ENCODE assay signal across 13 cellular contexts in the genomic region with DNA sequence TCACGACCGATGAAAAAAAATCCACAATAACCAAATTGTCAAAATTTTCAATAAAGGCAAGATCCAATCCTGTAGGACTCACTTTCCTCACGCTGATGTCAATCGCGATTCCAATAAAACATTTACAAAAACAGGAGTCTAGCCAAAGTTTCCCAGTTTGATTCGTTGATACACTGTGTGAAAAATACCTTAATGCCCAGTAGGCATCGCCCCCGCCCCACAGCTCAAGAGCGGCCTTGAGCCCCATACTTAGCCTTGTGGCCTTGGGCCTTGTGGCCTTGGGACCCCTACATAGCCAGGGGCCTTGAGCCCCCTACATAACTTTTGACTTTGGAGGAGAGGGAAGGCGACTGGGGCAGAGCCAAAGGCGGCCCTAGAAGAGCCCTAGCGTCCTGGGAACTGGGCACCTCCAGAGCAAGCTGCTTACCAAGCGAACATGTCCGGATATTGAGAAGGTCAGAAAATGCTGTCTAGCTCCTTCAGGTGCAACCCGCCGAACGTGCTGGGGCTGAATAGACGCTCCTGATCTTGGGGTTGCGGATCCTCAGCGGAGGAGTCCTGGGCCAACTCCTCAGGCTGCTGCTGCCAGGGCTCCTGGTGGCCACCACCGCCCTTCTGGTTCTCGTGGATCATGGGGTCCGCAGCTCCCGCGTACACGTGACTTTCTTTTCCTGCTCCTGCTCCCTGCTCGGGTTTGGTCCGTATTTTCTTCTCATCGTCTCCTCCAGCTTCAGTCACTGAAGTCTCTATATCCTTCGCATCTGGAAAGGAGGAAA.
DNase-seq lines count a peak whose midpoint lies in the region; ATAC-seq, FAIRE-seq and TF ChIP-seq lines count a peak whose summit lies in the region.
"Had no signal": no experiment of that assay in that cellular context is flagged by ENCODE, and none has a peak within 500 bp of the region (broad histone marks: within the 10 kb centered on the region; RNA-seq: fewer than 3 reads in every experiment).

No MANE protein-coding gene starts in this region.

- in situ Hi-C loops in mammary epithelial cell (cut with MboI; ENCODE audit: low sequenced_read_pairs in 2 of 2): loop anchor here (25.0 kb wide), 2 partner anchors 98 to 198 kb away; a partner anchor contains a TSS

- peaks cover 0 to 9% (median 0%) of the 10 kb centered on the region in 5 experiments for H3K9me3 Mint-ChIP-seq in brain
- no peaks in the 10 kb centered on the region for H3K9me3 Mint-ChIP-seq in naive B cell

- H3K4me1 ChIP-seq in breast epithelium (no peaks in the 10 kb centered on the region), mammary epithelial cell (ENCODE audit: insufficient read depth, low read length) (no peaks in the 10 kb centered on the region), upper lobe of right lung (no peaks in the 10 kb centered on the region)
- H3K4me1 ChIP-seq: BE2C had no signal

- H3K4me1 Mint-ChIP-seq in brain (peaks cover 10% of the 10 kb centered on the region), naive B cell (peaks cover 13 to 20% (median 20%) of the 10 kb centered on the region in 3 donors)

- H3K4me3 Mint-ChIP-seq in brain: peak overlapping the region; percentile 75 to 83 (median 78)
- peak overlapping the region in 7 of 8 donors; percentile 70 to 86 (median 80) for H3K4me3 Mint-ChIP-seq in naive B cell

- FAIRE-seq in RCC 7860 (lab: Jason Lieb, UNC): no peak

- TF ChIP-seq POLR2A in breast epithelium (IDR thresholded peaks at IDR 0.05): no peak

- DNase-seq in breast epithelium (ENCODE audit: low spot score in 2 of 2) (no peak), mammary epithelial cell (no peak), naive B cell (no peak), upper lobe of right lung (no peak), middle frontal gyrus (ENCODE audit: extremely low spot score, low spot score) (no peak), NCI-H2029 treated with DMSO at 0.1 percent for 48 hours (lab: John Stamatoyannopoulos, UW) (no peak), RCC 7860 (ENCODE audit: low spot score) (no peak)
- DNase-seq: amniotic stem cell, BE2C had no signal

- BruUV-seq in mammary epithelial cell (replicated peaks; lab: Mats Ljungman, UMichigan): no TSS peak

- ATAC-seq in naive B cell (ENCODE audit: low read depth in 2 of 2) (no peak), upper lobe of right lung (no peak)

- H2AFZ ChIP-seq in mammary epithelial cell (ENCODE audit: low read depth, low read length): no peak overlapping the region

- H3K27me3 Mint-ChIP-seq in brain (peaks cover 81% of the 10 kb centered on the region), naive B cell (peaks cover 30 to 64% (median 38%) of the 10 kb centered on the region in 3 donors)

- H3K27ac Mint-ChIP-seq in brain: no peak overlapping the region
- H3K27ac Mint-ChIP-seq in naive B cell: no peak overlapping the region

- H3K9me3 ChIP-seq in breast epithelium (no peaks in the 10 kb centered on the region), mammary epithelial cell (replicated peaks; ENCODE audit: insufficient read depth, low read length) (peaks cover 4% of the 10 kb centered on the region), upper lobe of right lung (no peaks in the 10 kb centered on the region)
- H3K9me3 ChIP-seq: BE2C had no signal

- dilution Hi-C loops in mammary epithelial cell (cut with HindIII; ENCODE audit: low sequenced_read_pairs): no loop called here

- H3K27me3 ChIP-seq in breast epithelium (peaks cover 0 to 38% of the 10 kb centered on the region in 2 donors), mammary epithelial cell (ENCODE audit: insufficient read depth, low read length) (peaks cover 10% of the 10 kb centered on the region), upper lobe of right lung (peaks cover 24% of the 10 kb centered on the region)

- H3K79me2 ChIP-seq in mammary epithelial cell (ENCODE audit: insufficient read depth, low read length): no peaks in the 10 kb centered on the region

- WGBS in mammary epithelial cell (ENCODE audit: low coverage, missing lambda C conversion rate): 74% methylated on average over 23 of the region's 30 CpGs

- no peaks in the 10 kb centered on the region for H3K36me3 Mint-ChIP-seq in brain
- peaks cover 0 to 6% of the 10 kb centered on the region in 2 donors for H3K36me3 Mint-ChIP-seq in naive B cell

- TF ChIP-seq CTCF in breast epithelium (IDR thresholded peaks at IDR 0.05) (no peak), mammary epithelial cell (conservative IDR thresholded peaks at IDR 0.05 in 1 of 2, IDR thresholded peaks at IDR 0.05 in 1 of 2; ENCODE audit: extremely low read depth in 1 of 2, insufficient read depth in 1 of 2, low read depth in 1 of 2, low read length in 2 of 2) (no peak), brain (conservative IDR thresholded peaks at IDR 0.05) (no peak), upper lobe of right lung (IDR thresholded peaks at IDR 0.05) (no peak)

- H3K36me3 ChIP-seq in breast epithelium: no peaks in the 10 kb centered on the region
- no peaks in the 10 kb centered on the region for H3K36me3 ChIP-seq in mammary epithelial cell (ENCODE audit: insufficient read depth, low read length)
- no peaks in the 10 kb centered on the region for H3K36me3 ChIP-seq in upper lobe of right lung
- H3K36me3 ChIP-seq: BE2C had no signal

- H3K9ac ChIP-seq in mammary epithelial cell (ENCODE audit: insufficient read depth, low read length): no peak overlapping the region

- intact Hi-C loops in breast epithelium (cut with DNase I; ENCODE audit: low total_unique reads) (no loop called here), mammary epithelial cell (cut with micrococcal nuclease) (no loop called here), upper lobe of right lung (cut with DNase I) (no loop called here)

- H3K27ac ChIP-seq in breast epithelium (no peak overlapping the region), mammary epithelial cell (ENCODE audit: insufficient read depth, low read depth, low read length) (no peak overlapping the region), upper lobe of right lung (no peak overlapping the region)
- H3K27ac ChIP-seq: HL-60, skin epidermis, VCaP had no signal

- no peaks in the 10 kb centered on the region for H4K20me1 ChIP-seq in mammary epithelial cell (ENCODE audit: insufficient read depth, low read length)

- CTCF ChIA-PET in mammary epithelial cell (lab: Charles Lee; ENCODE audit: low non-redundant PET): no interaction called here

- no peak overlapping the region for H3K4me2 ChIP-seq in mammary epithelial cell (ENCODE audit: insufficient read depth, low read depth, low read length)

- H3K4me3 ChIP-seq in breast epithelium (peak overlapping the region; percentile 22 to 62 (median 44)), mammary epithelial cell (replicated peaks in 1 of 3; ENCODE audit: insufficient read depth in 1 of 3, low read depth in 2 of 3, low read length in 3 of 3) (no peak overlapping the region), upper lobe of right lung (peak overlapping the region; percentile 19)

Comparison
In these comparisons a context has a peak if more than half of its experiments do, and no peak if none do; other contexts are left out.
1. H3K4me3 ChIP-seq: peak in breast epithelium (3 of 3) and upper lobe of right lung (single experiment); none in mammary epithelial cell (0 of 3).